ENCODE assay signal across 8 cellular contexts in the genomic region with DNA sequence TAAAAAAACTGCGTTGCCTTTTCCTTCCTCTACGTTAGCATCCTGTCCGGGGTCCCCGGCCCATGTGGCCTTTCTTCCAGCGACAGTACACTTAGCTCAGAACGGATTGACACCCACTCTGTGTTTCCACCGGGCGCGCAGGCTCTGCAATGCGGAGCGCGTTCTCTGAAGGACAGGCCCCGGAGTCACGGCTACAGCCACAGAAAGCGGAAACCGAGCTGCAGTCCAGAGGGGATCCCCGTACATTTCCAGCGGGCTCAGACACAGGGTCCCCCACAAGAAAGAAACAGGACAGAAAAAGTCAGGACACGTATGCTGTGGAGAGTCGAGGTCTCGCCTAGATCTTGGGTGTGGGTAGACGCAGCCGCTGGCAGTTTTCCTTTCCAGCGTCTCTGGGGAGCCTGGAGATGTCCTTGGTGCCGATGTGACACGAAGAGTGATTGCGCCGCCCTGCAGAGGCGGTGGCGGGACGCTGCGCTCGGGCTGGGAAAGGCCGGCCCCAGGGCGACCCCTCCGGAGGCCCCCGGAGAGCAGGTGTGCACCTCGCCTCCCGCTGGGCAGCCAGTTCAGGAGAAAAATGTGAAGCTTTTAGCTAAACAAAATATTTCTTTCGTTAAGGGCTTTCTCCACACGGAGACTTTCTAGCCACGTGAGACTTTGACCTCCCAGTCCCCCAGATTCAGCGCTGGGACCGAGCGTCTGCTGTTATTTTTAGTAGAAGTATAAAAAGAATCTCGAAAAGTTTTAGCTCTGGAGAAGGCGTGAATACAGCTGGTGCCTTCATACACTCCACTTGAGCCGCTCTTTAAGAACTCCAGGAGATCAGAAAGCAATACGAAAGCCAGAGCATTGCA. TPM values are rescaled to one million over a fixed set of nuclear protein-coding genes. Genes with fewer than 3 reads are reported as not detected.
A peak's percentile ranks its signal among the peaks of the same experiment; 100 is the strongest.
DNase-seq lines count a peak whose midpoint lies in the region; ATAC-seq and TF ChIP-seq lines count a peak whose summit lies in the region.

No MANE protein-coding gene starts in this region.

- peak in 2 of 5 experiments; percentile 12 to 18 for TF ChIP-seq CTCF in tibial nerve (IDR thresholded peaks at IDR 0.05)

- H3K4me1 ChIP-seq in ES-I3 (ENCODE audit: insufficient read depth, low read length) (peaks cover 31% of the 10 kb centered on the region), mucosa of stomach (ENCODE audit: control insufficient read depth, insufficient read depth, low read length) (peaks cover 19% of the 10 kb centered on the region), tibial nerve (peaks cover 0 to 59% (median 15%) of the 10 kb centered on the region in 4 donors)
- H3K4me1 ChIP-seq in effector memory CD4-positive, alpha-beta T cell (ENCODE audit: control insufficient read depth, insufficient read depth, low read length, poor library complexity, severe bottlenecking): peaks cover 15% of the 10 kb centered on the region

- WGBS in tibial nerve, 2 donors: 2 to 4% methylated on average over 43 to 49 of the region's 49 CpGs

- TF ChIP-seq EP300 in tibial nerve (IDR thresholded peaks at IDR 0.05): peak in 1 of 2 donors; percentile 57

- peak; percentile 60 for DNase-seq in activated CD4-positive, alpha-beta T cell treated with anti-CD3 and anti-CD28 coated beads for 48 hours
- DNase-seq in effector memory CD4-positive, alpha-beta T cell: no peak
- DNase-seq in tibial nerve (ENCODE audit: low spot score in 2 of 2) (peak in 1 of 2 donors; percentile 50), NCI-H2081 (lab: John Stamatoyannopoulos, UW) (no peak)

- H3K27me3 ChIP-seq in effector memory CD4-positive, alpha-beta T cell (replicated peaks; ENCODE audit: control insufficient read depth, insufficient read depth, low read length, poor library complexity, severe bottlenecking): no peaks in the 10 kb centered on the region
- peaks cover 14% of the 10 kb centered on the region for H3K27me3 ChIP-seq in mucosa of stomach (ENCODE audit: control insufficient read depth, insufficient read depth, low read length)
- no peaks in the 10 kb centered on the region for H3K27me3 ChIP-seq in tibial nerve

- H3K27ac ChIP-seq in effector memory CD4-positive, alpha-beta T cell (ENCODE audit: insufficient read depth, low read length, poor library complexity, severe bottlenecking): no peak overlapping the region
- peak overlapping the region; percentile 79 to 94 (median 90) for H3K27ac ChIP-seq in tibial nerve

- ATAC-seq in HG02623 (IDR thresholded peaks at IDR 0.05; ENCODE audit: unreplicated experiment): peak; percentile 36
- ATAC-seq in HG03280 (IDR thresholded peaks at IDR 0.05; ENCODE audit: unreplicated experiment): no peak

- no peaks in the 10 kb centered on the region for H3K36me3 ChIP-seq in ES-I3 (ENCODE audit: insufficient read depth, low read length)
- no peaks in the 10 kb centered on the region for H3K36me3 ChIP-seq in effector memory CD4-positive, alpha-beta T cell (ENCODE audit: control insufficient read depth, insufficient read depth, low read length)
- no peaks in the 10 kb centered on the region for H3K36me3 ChIP-seq in mucosa of stomach (ENCODE audit: control insufficient read depth, insufficient read depth, low read length)
- H3K36me3 ChIP-seq in tibial nerve: no peaks in the 10 kb centered on the region

- H3K9ac ChIP-seq in ES-I3 (ENCODE audit: low read depth, low read length): peak overlapping the region; percentile 56; the same call in 1 of the 2 replicates
- peak overlapping the region; percentile 35 for H3K9ac ChIP-seq in mucosa of stomach (ENCODE audit: low read length)

- H3K9me3 ChIP-seq in ES-I3 (ENCODE audit: control insufficient read depth, insufficient read depth, low read length): no peaks in the 10 kb centered on the region
- no peaks in the 10 kb centered on the region for H3K9me3 ChIP-seq in effector memory CD4-positive, alpha-beta T cell (ENCODE audit: control insufficient read depth, low read length)
- no peaks in the 10 kb centered on the region for H3K9me3 ChIP-seq in mucosa of stomach (ENCODE audit: control insufficient read depth, low read length)
- H3K9me3 ChIP-seq in tibial nerve: no peaks in the 10 kb centered on the region

- H3K4me3 ChIP-seq in effector memory CD4-positive, alpha-beta T cell (ENCODE audit: insufficient read depth, low read depth, low read length, poor library complexity, severe bottlenecking): peak overlapping the region; percentile 51
- H3K4me3 ChIP-seq in mucosa of stomach (ENCODE audit: low read length) (peak overlapping the region; percentile 24), tibial nerve (peak overlapping the region; percentile 36 to 61 (median 49))

- TF ChIP-seq POLR2A in tibial nerve (IDR thresholded peaks at IDR 0.05): no peak

RNA-seq across cellular contexts. Expression of a gene that starts 1.3 kb away (rescaled TPM):
- 10 to 100 TPM; 32.4 to 88.7 (median 55.0) TPM for total RNA-seq in tibial nerve
